19 cellular contexts compared by ENCODE assay signal in genomic region chr7:30937426-30937825, GRCh38. TPM values are rescaled to one million over a fixed set of nuclear protein-coding genes. Genes with fewer than 3 reads are reported as not detected.
"Had no signal": no experiment of that assay in that cellular context is flagged by ENCODE, and none has a peak within 500 bp of the region (broad histone marks: within the 10 kb centered on the region; RNA-seq: fewer than 3 reads in every experiment).

No MANE protein-coding gene starts in this region.

- H3K27me3 ChIP-seq: right atrium auricular region, thyroid gland had no signal

- H3K9me3 ChIP-seq: lower lobe of right lung, right atrium auricular region, thyroid gland had no signal

- H3K36me3 ChIP-seq: brain microvascular endothelial cell, lower lobe of right lung, right atrium auricular region, thyroid gland had no signal

- H3K27ac ChIP-seq: brain microvascular endothelial cell, lower lobe of right lung, right atrium auricular region, thyroid gland had no signal

- DNase-seq: activated CD4-positive, alpha-beta T cell treated with anti-CD3 and anti-CD28 coated beads for 36 hours; activated CD8-positive, alpha-beta memory T cell treated with anti-CD3 and anti-CD28 coated beads, Interleukin-2, amount 50 U/mL, for 48 hours; activated naive CD4-positive, alpha-beta T cell; activated naive CD8-positive, alpha-beta T cell treated with anti-CD3 and anti-CD28 coated beads, Interleukin-2, amount 10 ng/mL, durations not matched to agents 7 days and 5 days; brain microvascular endothelial cell; effector CD8-positive, alpha-beta T cell; foreskin fibroblast; head of caudate nucleus; lower lobe of right lung; natural killer cell; stimulated activated CD4-positive, alpha-beta T cell treated with anti-CD3 and anti-CD28 coated beads, Interleukin-15, amount 100 ng/mL, for 24 hours; stimulated activated CD4-positive, alpha-beta T cell treated with anti-CD3 and anti-CD28 coated beads, Interleukin-4, amount 100 ng/mL, for 1 hour; stimulated activated naive B cell treated with anti-CD40 and anti-IgM and Interleukin-4, amounts not matched to agents 10 μg/mL and 1 μg/mL and 100 μg/mL, for 72 hours; T-helper 17 cell; thyroid gland had no signal

- H3K4me3 ChIP-seq: lower lobe of right lung, right atrium auricular region, thyroid gland had no signal

- ATAC-seq: activated CD4-positive, alpha-beta T cell treated with anti-CD3 and anti-CD28 coated beads for 36 hours; lower lobe of right lung; natural killer cell; stimulated activated naive B cell treated with anti-CD40 and anti-IgM and Interleukin-4, amounts not matched to agents 10 μg/mL and 1 μg/mL and 100 μg/mL, for 72 hours; T-helper 17 cell had no signal

RNA-seq across cellular contexts. Expression of gene GHRHR, which starts 26.3 kb away (rescaled TPM):
- total RNA-seq: activated CD4-positive, alpha-beta T cell treated with anti-CD3 and anti-CD28 coated beads for 36 hours; activated naive CD8-positive, alpha-beta T cell treated with anti-CD3 and anti-CD28 coated beads, Interleukin-2, amount 10 ng/mL, durations not matched to agents 7 days and 5 days; activated T-helper 1 cell treated with anti-CD3 and anti-CD28 coated beads, Interleukin-12 subunit alpha, Interleukin-12 subunit beta, Interleukin-2, Interleukin-4 antibody, amounts not matched to agents 30 ng/mL and 10 ng/mL and 1 ng/mL, durations not matched to agents 14 hours and 24 hours and 36 hours; lower lobe of right lung; mesothelial cell of epicardium; natural killer cell; right atrium auricular region; skeletal muscle tissue; T-helper 17 cell had no signal
